In the genomic region with DNA sequence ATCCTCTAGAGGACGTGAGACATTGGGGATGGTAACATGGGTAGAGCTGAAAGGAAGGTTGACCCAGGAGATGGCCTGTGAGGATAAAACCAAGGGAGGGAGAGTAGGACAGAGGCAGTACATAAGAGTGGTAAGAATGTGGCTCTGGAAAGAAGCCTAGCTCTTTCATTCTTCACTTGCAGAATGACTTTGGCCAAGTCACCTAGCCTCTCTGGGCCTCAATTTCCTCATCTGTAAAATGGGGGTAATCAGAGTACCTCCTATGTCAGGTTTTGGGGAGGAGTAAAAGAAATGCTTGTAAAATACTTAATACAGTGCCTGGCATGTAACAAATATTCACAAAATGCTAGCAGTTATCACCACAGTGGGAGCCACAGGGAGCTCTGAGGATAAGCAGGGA, we compare ENCODE assay signal across 8 cellular contexts. TPM values are rescaled to one million over a fixed set of nuclear protein-coding genes. Genes with fewer than 3 reads are reported as not detected.
DNase-seq lines count a peak whose midpoint lies in the region; ATAC-seq and TF ChIP-seq lines count a peak whose summit lies in the region.

No MANE protein-coding gene starts in this region.

- no peak for TF ChIP-seq RAD21 in liver (IDR thresholded peaks at IDR 0.05)

- H3K9me3 ChIP-seq in adrenal gland (replicated peaks in 1 of 3) = no peaks in the 10 kb centered on the region
- H3K9me3 ChIP-seq in liver (ENCODE audit: control insufficient read depth in 4 of 4, low read length in 3 of 4) = no peaks in the 10 kb centered on the region
- H3K9me3 ChIP-seq in thoracic aorta = no peaks in the 10 kb centered on the region

- intact Hi-C loops in adrenal gland (cut with DNase I) = no loop called here

- H3K27ac ChIP-seq in adrenal gland = peak overlapping the region; percentile 98 to 99 (median 99)
- H3K27ac ChIP-seq in liver (ENCODE audit: low read depth in 1 of 2, low read length in 2 of 2) = peak overlapping the region; percentile 99 to 100
- H3K27ac ChIP-seq in thoracic aorta = peak overlapping the region; percentile 98 to 99

- ATAC-seq in activated CD8-positive, alpha-beta memory T cell treated with anti-CD3 and anti-CD28 coated beads, Interleukin-2, amount 10 ng/mL, durations not matched to agents 7 days and 5 days = no peak
- ATAC-seq in thoracic aorta (ENCODE audit: insufficient number of reproducible peaks, low FRiP score, low read depth) (no peak), GM18519 (IDR thresholded peaks at IDR 0.05; ENCODE audit: low FRiP score, unreplicated experiment) (no peak)

- H3K36me3 ChIP-seq in adrenal gland (replicated peaks in 1 of 2) = peaks cover 0 to 5% of the 10 kb centered on the region in 2 donors
- H3K36me3 ChIP-seq in liver (ENCODE audit: control insufficient read depth in 4 of 4, insufficient read depth in 3 of 4, low read depth in 1 of 4, low read length in 3 of 4) = no peaks in the 10 kb centered on the region
- no peaks in the 10 kb centered on the region for H3K36me3 ChIP-seq in thoracic aorta

- H3K27me3 ChIP-seq in adrenal gland (no peaks in the 10 kb centered on the region), liver (ENCODE audit: control insufficient read depth in 4 of 4, insufficient read depth in 4 of 4, low read length in 3 of 4) (no peaks in the 10 kb centered on the region), thoracic aorta (replicated peaks; ENCODE audit: insufficient read depth) (no peaks in the 10 kb centered on the region)

- peaks cover 56% of the 10 kb centered on the region for H3K4me1 Mint-ChIP-seq in activated CD8-positive, alpha-beta memory T cell treated with anti-CD3 and anti-CD28 coated beads, Interleukin-2, amount 10 ng/mL, durations not matched to agents 7 days and 5 days

- WGBS in adrenal gland, 4 donors = 54 to 75% (median 62%) methylated on average over 1 of the region's 1 CpG
- 74% methylated on average over 1 of the region's 1 CpG for WGBS in liver

- CTCF ChIA-PET in activated CD8-positive, alpha-beta memory T cell treated with anti-CD3 and anti-CD28 coated beads, Interleukin-2, amount 10 ng/mL, durations not matched to agents 7 days and 5 days (lab: Charles Lee) = interaction anchor here (0.8 to 1.2 kb wide), 3 partner anchors 9 to 153 kb away, joined by 3 to 4 read pairs (median 3); a partner anchor contains a TSS

- no peaks in the 10 kb centered on the region for H3K9me3 Mint-ChIP-seq in activated CD8-positive, alpha-beta memory T cell treated with anti-CD3 and anti-CD28 coated beads, Interleukin-2, amount 10 ng/mL, durations not matched to agents 7 days and 5 days (ENCODE audit: low read depth)

- no peaks in the 10 kb centered on the region for H3K27me3 Mint-ChIP-seq in activated CD8-positive, alpha-beta memory T cell treated with anti-CD3 and anti-CD28 coated beads, Interleukin-2, amount 10 ng/mL, durations not matched to agents 7 days and 5 days

- peak overlapping the region in 1 of 2 donors; percentile 9 for H3K9ac ChIP-seq in liver (ENCODE audit: low read depth in 1 of 2, low read length in 2 of 2)

- TF ChIP-seq CTCF in adrenal gland (IDR thresholded peaks at IDR 0.05) = no peak
- TF ChIP-seq CTCF in liver (IDR thresholded peaks at IDR 0.05; ENCODE audit: low read depth, low read length, missing input control) = no peak
- no peak for TF ChIP-seq CTCF in thoracic aorta (IDR thresholded peaks at IDR 0.05)

- no peak for TF ChIP-seq POLR2A in adrenal gland (IDR thresholded peaks at IDR 0.05)

- no peak for DNase-seq in activated CD8-positive, alpha-beta memory T cell treated with anti-CD3 and anti-CD28 coated beads, Interleukin-2, amount 10 ng/mL, durations not matched to agents 7 days and 5 days
- DNase-seq in activated CD8-positive, alpha-beta memory T cell treated with anti-CD3 and anti-CD28 coated beads for 24 hours = no peak
- DNase-seq in adrenal gland (no peak), thoracic aorta (ENCODE audit: low spot score) (no peak), NOMO-1 treated with dmso at 0.1 percent for 144 hours (lab: John Stamatoyannopoulos, UW; ENCODE audit: unreplicated experiment) (no peak), NCI-H69 (lab: John Stamatoyannopoulos, UW) (no peak)

- peak overlapping the region; percentile 69 for H3K27ac Mint-ChIP-seq in activated CD8-positive, alpha-beta memory T cell treated with anti-CD3 and anti-CD28 coated beads, Interleukin-2, amount 10 ng/mL, durations not matched to agents 7 days and 5 days

- peak overlapping the region; percentile 80 for H3K4me3 Mint-ChIP-seq in activated CD8-positive, alpha-beta memory T cell treated with anti-CD3 and anti-CD28 coated beads, Interleukin-2, amount 10 ng/mL, durations not matched to agents 7 days and 5 days

- H3K4me3 ChIP-seq in adrenal gland (peak overlapping the region in 1 of 4 donors; percentile 82), liver (ENCODE audit: low read depth in 1 of 3, low read length in 3 of 3) (peak overlapping the region in 1 of 3 donors; percentile 66), thoracic aorta (peak overlapping the region; percentile 86)

- H3K4me1 ChIP-seq in adrenal gland (replicated peaks in 1 of 2) = peaks cover 33 to 54% of the 10 kb centered on the region in 2 donors
- peaks cover 2 to 64% (median 45%) of the 10 kb centered on the region in 4 donors for H3K4me1 ChIP-seq in liver (ENCODE audit: control insufficient read depth in 4 of 4, insufficient read depth in 4 of 4, low read length in 3 of 4)
- H3K4me1 ChIP-seq in thoracic aorta (ENCODE audit: control insufficient read depth in 1 of 2, low read depth in 2 of 2) = peaks cover 28 to 44% of the 10 kb centered on the region in 2 donors

- no peaks in the 10 kb centered on the region for H3K36me3 Mint-ChIP-seq in activated CD8-positive, alpha-beta memory T cell treated with anti-CD3 and anti-CD28 coated beads, Interleukin-2, amount 10 ng/mL, durations not matched to agents 7 days and 5 days

TF ChIP-seq in liver, 16 proteins besides CTCF, POLR2A, EP300 and RAD21 (continues in another document):
- TF ChIP-seq, protein P1, sequence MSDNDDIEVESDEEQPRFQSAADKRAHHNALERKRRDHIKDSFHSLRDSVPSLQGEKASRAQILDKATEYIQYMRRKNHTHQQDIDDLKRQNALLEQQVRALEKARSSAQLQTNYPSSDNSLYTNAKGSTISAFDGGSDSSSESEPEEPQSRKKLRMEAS (IDR thresholded peaks at IDR 0.05) = no peak
- no peak for TF ChIP-seq HNF4A (conservative IDR thresholded peaks at IDR 0.05)
- TF ChIP-seq RXRA (IDR thresholded peaks at IDR 0.05) = no peak
- TF ChIP-seq, protein P2, sequence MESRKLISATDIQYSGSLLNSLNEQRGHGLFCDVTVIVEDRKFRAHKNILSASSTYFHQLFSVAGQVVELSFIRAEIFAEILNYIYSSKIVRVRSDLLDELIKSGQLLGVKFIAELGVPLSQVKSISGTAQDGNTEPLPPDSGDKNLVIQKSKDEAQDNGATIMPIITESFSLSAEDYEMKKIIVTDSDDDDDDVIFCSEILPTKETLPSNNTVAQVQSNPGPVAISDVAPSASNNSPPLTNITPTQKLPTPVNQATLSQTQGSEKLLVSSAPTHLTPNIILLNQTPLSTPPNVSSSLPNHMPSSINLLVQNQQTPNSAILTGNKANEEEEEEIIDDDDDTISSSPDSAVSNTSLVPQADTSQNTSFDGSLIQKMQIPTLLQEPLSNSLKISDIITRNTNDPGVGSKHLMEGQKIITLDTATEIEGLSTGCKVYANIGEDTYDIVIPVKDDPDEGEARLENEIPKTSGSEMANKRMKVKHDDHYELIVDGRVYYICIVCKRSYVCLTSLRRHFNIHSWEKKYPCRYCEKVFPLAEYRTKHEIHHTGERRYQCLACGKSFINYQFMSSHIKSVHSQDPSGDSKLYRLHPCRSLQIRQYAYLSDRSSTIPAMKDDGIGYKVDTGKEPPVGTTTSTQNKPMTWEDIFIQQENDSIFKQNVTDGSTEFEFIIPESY (IDR thresholded peaks at IDR 0.05) = no peak

RNA-seq across cellular contexts. Expression of a gene that starts 6.9 kb away (rescaled TPM):
- total RNA-seq in activated CD8-positive, alpha-beta memory T cell treated with anti-CD3 and anti-CD28 coated beads, Interleukin-2, amount 10 ng/mL, durations not matched to agents 7 days and 5 days = 10 to 100 TPM; 15.5 to 31.9 TPM
- total RNA-seq in adrenal gland (10 to 100 TPM in 5 of 8 donors, 1 to 10 TPM in 3; 5.8 to 31.2 (median 15.1) TPM), liver (10 to 100 TPM in 1 of 2 donors, 1 to 10 TPM in 1; 3.5 to 11.5 TPM), thoracic aorta (10 to 100 TPM in 1 of 2 donors, 1 to 10 TPM in 1; 9.5 to 35.8 TPM)
- polyA plus RNA-seq in adrenal gland (10 to 100 TPM in 2 of 3 donors, 1 to 10 TPM in 1; 2.2 to 35.9 (median 10.6) TPM), liver (1 to 10 TPM; 2.5 to 3.2 TPM)

RNA-seq across cellular contexts. Expression of a gene that starts 14.0 kb away (rescaled TPM):
- 1 to 10 TPM in 1 of 2 experiments, under 1 TPM in 1; 0.84 to 1.2 TPM for total RNA-seq in activated CD8-positive, alpha-beta memory T cell treated with anti-CD3 and anti-CD28 coated beads, Interleukin-2, amount 10 ng/mL, durations not matched to agents 7 days and 5 days
- 10 to 100 TPM; 14.9 to 52.8 (median 25.1) TPM for total RNA-seq in adrenal gland
- 100 to 1,000 TPM in 1 of 3 donors, 10 to 100 TPM in 1, 1 to 10 TPM in 1; 7.9 to 107 (median 70.9) TPM for polyA plus RNA-seq in adrenal gland
- 1 to 10 TPM in 1 of 2 donors, under 1 TPM in 1; 0.65 to 4.0 TPM for total RNA-seq in liver
- 1 to 10 TPM; 3.3 to 4.6 TPM for polyA plus RNA-seq in liver
- total RNA-seq in thoracic aorta = 10 to 100 TPM in 1 of 2 donors, 1 to 10 TPM in 1; 4.1 to 21.9 TPM

RNA-seq across cellular contexts. Expression of a gene that starts 16.5 kb away (rescaled TPM):
- 10 to 100 TPM; 86.0 to 95.8 TPM for total RNA-seq in activated CD8-positive, alpha-beta memory T cell treated with anti-CD3 and anti-CD28 coated beads, Interleukin-2, amount 10 ng/mL, durations not matched to agents 7 days and 5 days
- total RNA-seq in adrenal gland (100 to 1,000 TPM in 7 of 8 donors, 10 to 100 TPM in 1; 96.2 to 224 (median 122) TPM), liver (10 to 100 TPM; 24.3 to 72.0 TPM), thoracic aorta (10 to 100 TPM; 49.5 to 62.7 TPM)
- polyA plus RNA-seq in adrenal gland (100 to 1,000 TPM in 2 of 3 donors, 10 to 100 TPM in 1; 34.5 to 424 (median 329) TPM), liver (100 to 1,000 TPM in 1 of 2 donors, 10 to 100 TPM in 1; 41.6 to 118 TPM)

RNA-seq across cellular contexts. Expression of a gene that starts 16.9 kb away (rescaled TPM):
- total RNA-seq in activated CD8-positive, alpha-beta memory T cell treated with anti-CD3 and anti-CD28 coated beads, Interleukin-2, amount 10 ng/mL, durations not matched to agents 7 days and 5 days = 1 to 10 TPM; 6.4 to 8.2 TPM
- total RNA-seq in adrenal gland = 10 to 100 TPM in 7 of 8 donors, 1 to 10 TPM in 1; 9.1 to 24.4 (median 17.9) TPM
- polyA plus RNA-seq in adrenal gland = 10 to 100 TPM in 2 of 3 donors, 1 to 10 TPM in 1; 6.5 to 36.8 (median 10.2) TPM
- 10 to 100 TPM in 1 of 2 donors, 1 to 10 TPM in 1; 4.4 to 12.0 TPM for total RNA-seq in liver
- 1 to 10 TPM; 2.5 to 8.8 TPM for polyA plus RNA-seq in liver
- 1 to 10 TPM; 3.8 to 8.9 TPM for total RNA-seq in thoracic aorta

RNA-seq across cellular contexts. Expression of a gene that starts 47.7 kb away (rescaled TPM):
- total RNA-seq in activated CD8-positive, alpha-beta memory T cell treated with anti-CD3 and anti-CD28 coated beads, Interleukin-2, amount 10 ng/mL, durations not matched to agents 7 days and 5 days = 100 to 1,000 TPM; 139 to 147 TPM
- total RNA-seq in adrenal gland (100 to 1,000 TPM in 2 of 8 donors, 10 to 100 TPM in 6; 75.8 to 123 (median 91.5) TPM), liver (10 to 100 TPM; 11.0 to 14.4 TPM), thoracic aorta (100 to 1,000 TPM in 1 of 2 donors, 10 to 100 TPM in 1; 80.6 to 171 TPM)
- polyA plus RNA-seq in adrenal gland (100 to 1,000 TPM in 2 of 3 donors, 10 to 100 TPM in 1; 43.8 to 326 (median 104) TPM), liver (1 to 10 TPM; 1.9 to 3.4 TPM)
